9 cellular contexts compared by ENCODE assay signal in genomic region chr1:156496211-156496761, GRCh38. TPM values are rescaled to one million over a fixed set of nuclear protein-coding genes. Genes with fewer than 3 reads are reported as not detected.
DNase-seq lines count a peak whose midpoint lies in the region; ATAC-seq and TF ChIP-seq lines count a peak whose summit lies in the region.
"Had no signal": no experiment of that assay in that cellular context is flagged by ENCODE, and none has a peak within 500 bp of the region (broad histone marks: within the 10 kb centered on the region; RNA-seq: fewer than 3 reads in every experiment).

No MANE protein-coding gene starts in this region.

- H3K4me3 Mint-ChIP-seq in activated T-cell treated with anti-CD3 and anti-CD28 coated beads, Interleukin-2, amount 50 U/mL, for 4 hours = peak overlapping the region; percentile 36
- no peak overlapping the region; the same call in 1 of the 2 replicates for H3K4me3 Mint-ChIP-seq in WTC11

- intact Hi-C loops in left colon (cut with DNase I, micrococcal nuclease) = no loop called here
- intact Hi-C loops in tibial artery (cut with DNase I; ENCODE audit: low total_unique reads) = loop anchor here (5.0 kb wide), 1 partner anchor 96 kb away; the partner anchor contains the start of gene NAXE

- peak overlapping the region; percentile 94 to 100 for H3K27ac ChIP-seq in tibial artery

- peaks cover 77% of the 10 kb centered on the region for H3K4me1 Mint-ChIP-seq in activated T-cell treated with anti-CD3 and anti-CD28 coated beads, Interleukin-2, amount 50 U/mL, for 4 hours (ENCODE audit: low read depth)
- H3K4me1 Mint-ChIP-seq in WTC11 = peaks cover 74% of the 10 kb centered on the region

- no peaks in the 10 kb centered on the region for H3K27me3 ChIP-seq in tibial artery

- H3K27ac Mint-ChIP-seq in WTC11 = peak overlapping the region; percentile 78

- peaks cover 31 to 77% (median 72%) of the 10 kb centered on the region in 4 donors for H3K4me1 ChIP-seq in tibial artery

- H3K27me3 Mint-ChIP-seq in activated T-cell treated with anti-CD3 and anti-CD28 coated beads, Interleukin-2, amount 50 U/mL, for 4 hours (ENCODE audit: low read depth) = no peaks in the 10 kb centered on the region
- no peaks in the 10 kb centered on the region for H3K27me3 Mint-ChIP-seq in WTC11 (ENCODE audit: low read depth)

- peaks cover 11% of the 10 kb centered on the region for H3K36me3 Mint-ChIP-seq in activated T-cell treated with anti-CD3 and anti-CD28 coated beads, Interleukin-2, amount 50 U/mL, for 4 hours (ENCODE audit: insufficient read depth)
- H3K36me3 Mint-ChIP-seq in WTC11 = no peaks in the 10 kb centered on the region

- H3K4me3 ChIP-seq in tibial artery = peak overlapping the region; percentile 78 to 99

- POLR2A ChIA-PET in WTC11 (lab: Charles Lee) = interaction anchor here (0.7 kb wide), 1 partner anchor 9 kb away, joined by 3 read pairs; no protein-coding TSS in a partner anchor

- no peaks in the 10 kb centered on the region for H3K9me3 ChIP-seq in tibial artery

- H3K36me3 ChIP-seq in tibial artery = peaks cover 0 to 12% (median 8%) of the 10 kb centered on the region in 3 donors

- no peak for DNase-seq in activated T-cell treated with anti-CD3 and anti-CD28 coated beads, Interleukin-2, amount 50 U/mL, for 4 hours
- no peak for DNase-seq in activated T-cell treated with anti-CD3 and anti-CD28 coated beads, Interleukin-2, amount 50 U/mL, for 1 hour
- DNase-seq in WTC11 (ENCODE audit: low spot score) = no peak
- peak; percentile 55 to 60 for DNase-seq in left colon
- peak in 1 of 2 donors; percentile 74 for DNase-seq in tibial artery
- no peak for DNase-seq in COLO829 (ENCODE audit: low spot score)
- DNase-seq in kidney glomerular epithelial cell (lab: John Stamatoyannopoulos, UW) = no peak
- DNase-seq in NCI-H345 treated with DMSO at 0.1 percent for 48 hours (lab: John Stamatoyannopoulos, UW; ENCODE audit: unreplicated experiment) = no peak
- DNase-seq: stimulated activated naive CD4-positive, alpha-beta T cell had no signal

- TF ChIP-seq CTCF in WTC11 (IDR thresholded peaks at IDR 0.05) (no peak), tibial artery (IDR thresholded peaks at IDR 0.05) (no peak)

- no peak for ATAC-seq in activated T-cell treated with anti-CD3 and anti-CD28 coated beads, Interleukin-2, amount 50 U/mL, for 4 hours
- ATAC-seq in WTC11 (no peak), left colon (no peak)

- H3K9me3 Mint-ChIP-seq in activated T-cell treated with anti-CD3 and anti-CD28 coated beads, Interleukin-2, amount 50 U/mL, for 4 hours = no peaks in the 10 kb centered on the region
- no peaks in the 10 kb centered on the region for H3K9me3 Mint-ChIP-seq in WTC11

- CTCF ChIA-PET in WTC11 (lab: Charles Lee) = interaction anchor here (0.5 to 4.6 kb wide), 5 partner anchors 12 to 59 kb away, joined by 3 to 68 read pairs (median 4); no protein-coding TSS in a partner anchor

TF ChIP-seq in WTC11, 78 proteins besides CTCF, POLR2A, EP300 and RAD21 (continues in another document):
- TF ChIP-seq E2F1 (CRISPR knock-in tag; IDR thresholded peaks at IDR 0.05) (no peak), FOXP4 (CRISPR knock-in tag; IDR thresholded peaks at IDR 0.05) (no peak), ZNF416 (CRISPR knock-in tag; IDR thresholded peaks at IDR 0.05) (no peak), SMAD4 (CRISPR knock-in tag; IDR thresholded peaks at IDR 0.05) (no peak), ZNF317 (CRISPR knock-in tag; IDR thresholded peaks at IDR 0.05; ENCODE audit: borderline replicate concordance, low read depth) (no peak), NFYB (CRISPR knock-in tag; conservative IDR thresholded peaks at IDR 0.05; ENCODE audit: low read depth) (no peak), E2F4 (CRISPR knock-in tag; IDR thresholded peaks at IDR 0.05; ENCODE audit: borderline replicate concordance, low read depth) (no peak), ZNF512 (CRISPR knock-in tag; IDR thresholded peaks at IDR 0.05; ENCODE audit: borderline replicate concordance) (no peak), E2F5 (CRISPR knock-in tag; IDR thresholded peaks at IDR 0.05) (no peak), PRRX2 (CRISPR knock-in tag; IDR thresholded peaks at IDR 0.05) (no peak)

RNA-seq across cellular contexts. Expression of gene MEF2D, which starts 4.3 kb away (rescaled TPM):
- total RNA-seq in activated T-cell treated with anti-CD3 and anti-CD28 coated beads, Interleukin-2, amount 50 U/mL, for 4 hours = 10 to 100 TPM; 42.5 to 50.9 (median 46.3) TPM
- total RNA-seq in WTC11 (2021) (20.6 to 24.1 TPM (median 24.0 TPM) in 3 replicates), left colon (10 to 100 TPM; 45.9 to 66.4 TPM)

Comparison
In these comparisons a context has a peak if more than half of its experiments do, and no peak if none do; other contexts are left out.
1. DNase-seq: peak in left colon (2 of 2); none in activated T-cell treated with anti-CD3 and anti-CD28 coated beads, Interleukin-2, amount 50 U/mL, for 4 hours (single experiment), activated T-cell treated with anti-CD3 and anti-CD28 coated beads, Interleukin-2, amount 50 U/mL, for 1 hour (single experiment), WTC11 (single experiment), COLO829 (single experiment), kidney glomerular epithelial cell (single experiment) and NCI-H345 treated with DMSO at 0.1 percent for 48 hours (single experiment).